In genomic region chr18:36424741-36425142, GRCh38 we compare ENCODE assay signal across 1 cellular context.
TF ChIP-seq lines count a peak whose summit lies in the region.

No MANE protein-coding gene starts in this region.

TF ChIP-seq in K562, 482 proteins besides CTCF, POLR2A, EP300 and RAD21 (continued from another document):
- TF ChIP-seq CHAMP1 (IDR thresholded peaks at IDR 0.05): no peak
- TF ChIP-seq ZBTB1 (CRISPR knock-in tag; IDR thresholded peaks at IDR 0.05; ENCODE audit: borderline replicate concordance, low read depth): no peak
- TF ChIP-seq NCOR1 (IDR thresholded peaks at IDR 0.05): peak; percentile 71
- TF ChIP-seq ZNF224 (CRISPR knock-in tag; IDR thresholded peaks at IDR 0.05): no peak
- no peak for TF ChIP-seq ZBED1 (IDR thresholded peaks at IDR 0.05)
- peak; percentile 98 for TF ChIP-seq SOX6 (IDR thresholded peaks at IDR 0.05)
- TF ChIP-seq HNRNPLL (IDR thresholded peaks at IDR 0.05; ENCODE audit: low read depth, low read length, poor library complexity, severe bottlenecking): no peak
- TF ChIP-seq CXXC5 (CRISPR knock-in tag; IDR thresholded peaks at IDR 0.05): peak; percentile 78
- peak; percentile 88 for TF ChIP-seq TCF3 (CRISPR knock-in tag; IDR thresholded peaks at IDR 0.05)
- no peak for TF ChIP-seq ZHX1 (conservative IDR thresholded peaks at IDR 0.05; ENCODE audit: low read length)
- TF ChIP-seq GMEB1 (CRISPR knock-in tag; IDR thresholded peaks at IDR 0.05): no peak
- no peak for TF ChIP-seq BDP1 (IDR thresholded peaks at IDR 0.05; ENCODE audit: insufficient read depth, insufficient read length)
- TF ChIP-seq POU5F1 (IDR thresholded peaks at IDR 0.05; ENCODE audit: borderline replicate concordance, low read depth, low read length, partially characterized antibody): no peak
- peak; percentile 86 for TF ChIP-seq BHLHE40 (IDR thresholded peaks at IDR 0.05; ENCODE audit: low read length)
- TF ChIP-seq ZNF766 (CRISPR knock-in tag; conservative IDR thresholded peaks at IDR 0.05): no peak
- peak; percentile 79 for TF ChIP-seq MAFG (tag; conservative IDR thresholded peaks at IDR 0.05)
- 0 out of 2 replicates have a peak, but pooled peaks have one; percentile 20 for TF ChIP-seq PYGO2 (tag; IDR thresholded peaks at IDR 0.05)
- 0 out of 2 replicates have a peak, but pooled peaks have one; percentile 23 for TF ChIP-seq SMARCE1 (IDR thresholded peaks at IDR 0.05)
- TF ChIP-seq BCOR (IDR thresholded peaks at IDR 0.05): no peak
- no peak for TF ChIP-seq ZC3H4 (CRISPR knock-in tag; IDR thresholded peaks at IDR 0.05; ENCODE audit: borderline replicate concordance)
- no peak for TF ChIP-seq MXD1 (CRISPR knock-in tag; IDR thresholded peaks at IDR 0.05; ENCODE audit: borderline replicate concordance, poor library complexity, severe bottlenecking)
- TF ChIP-seq MXI1 (IDR thresholded peaks at IDR 0.05; ENCODE audit: low read depth, low read length): no peak
- peak; percentile 56 for TF ChIP-seq MTA2 (IDR thresholded peaks at IDR 0.05; ENCODE audit: low read depth)
- TF ChIP-seq ZFP30 (CRISPR knock-in tag; IDR thresholded peaks at IDR 0.05; ENCODE audit: borderline replicate concordance): no peak
- no peak for TF ChIP-seq TSC22D4 (tag; IDR thresholded peaks at IDR 0.05)
- TF ChIP-seq RAD51 (IDR thresholded peaks at IDR 0.05; ENCODE audit: borderline replicate concordance, low read depth): no peak
- TF ChIP-seq SMARCA4 (IDR thresholded peaks at IDR 0.05): peak; percentile 67; the same call in 1 of the 2 replicates
- TF ChIP-seq ASH1L (IDR thresholded peaks at IDR 0.05; ENCODE audit: borderline replicate concordance, low read depth, partially characterized antibody): no peak
- TF ChIP-seq RBFOX2 (IDR thresholded peaks at IDR 0.05; ENCODE audit: low read depth, low read length): no peak
- peak in 1 of 2 experiments; percentile 40; a peak in 1 of 4 replicates for TF ChIP-seq FOXK2 (conservative IDR thresholded peaks at IDR 0.05 in 1 of 2, IDR thresholded peaks at IDR 0.05 in 1 of 2; ENCODE audit: low read depth in 2 of 2)
- TF ChIP-seq NCOA6 (IDR thresholded peaks at IDR 0.05): no peak
- TF ChIP-seq KLF1 (tag; IDR thresholded peaks at IDR 0.05): no peak
- TF ChIP-seq KDM5B (IDR thresholded peaks at IDR 0.05; ENCODE audit: insufficient replicate concordance, low read depth, low read length): no peak
- TF ChIP-seq FOXM1 (IDR thresholded peaks at IDR 0.05; ENCODE audit: low read depth): peak; percentile 63; the same call in 1 of the 2 replicates
- TF ChIP-seq FOXM1 (CRISPR knock-in tag; IDR thresholded peaks at IDR 0.05; ENCODE audit: low read depth): no peak
- no peak for TF ChIP-seq NR0B1 (IDR thresholded peaks at IDR 0.05; ENCODE audit: partially characterized antibody)
- peak; percentile 79 for TF ChIP-seq ZEB2 (IDR thresholded peaks at IDR 0.05)
- TF ChIP-seq VEZF1 (CRISPR knock-in tag; IDR thresholded peaks at IDR 0.05): 0 out of 2 replicates have a peak, but pooled peaks have one; percentile 24
